Comparison of ENCODE assay signal across 9 cellular contexts in genomic region chr11:77180346-77180745, GRCh38. TPM values are rescaled to one million over a fixed set of nuclear protein-coding genes. Genes with fewer than 3 reads are reported as not detected.
"Had no signal": no experiment of that assay in that cellular context is flagged by ENCODE, and none has a peak within 500 bp of the region (broad histone marks: within the 10 kb centered on the region; RNA-seq: fewer than 3 reads in every experiment).

No MANE protein-coding gene starts in this region.

- H3K9me3 ChIP-seq: HAP-1 had no signal

- H3K27ac Mint-ChIP-seq: HFFc6, IgD-negative memory B cell had no signal

- H3K4me3 Mint-ChIP-seq: HFFc6, IgD-negative memory B cell had no signal

- H3K27ac ChIP-seq: GM23248, HL-60 had no signal

- H3K4me3 ChIP-seq: GM23248, HAP-1 had no signal

- ATAC-seq: HCT116, HepG2 had no signal

- DNase-seq: GM23248, GOT3, H7, HFFc6 had no signal

- H3K9me3 Mint-ChIP-seq: HFFc6, IgD-negative memory B cell had no signal

- H3K36me3 Mint-ChIP-seq: IgD-negative memory B cell had no signal

- H3K36me3 ChIP-seq: HAP-1 had no signal

- H3K4me1 ChIP-seq: HAP-1 had no signal

RNA-seq across cellular contexts. Expression of gene MYO7A, which starts 52.3 kb away (rescaled TPM):
- total RNA-seq: GM23248 had no signal
- polyA plus RNA-seq: GM23248, IgD-negative memory B cell had no signal
